Comparison of ENCODE assay signal across 1 cellular context in genomic region chr20:16100767-16101166, GRCh38.
A peak's percentile ranks its signal among the peaks of the same experiment; 100 is the strongest.
TF ChIP-seq lines count a peak whose summit lies in the region.

No MANE protein-coding gene starts in this region.

TF ChIP-seq in liver, 16 proteins besides CTCF, POLR2A, EP300 and RAD21 (continued from another document):
- peak; percentile 87 to 88 for TF ChIP-seq HNF4A (conservative IDR thresholded peaks at IDR 0.05)
- peak; percentile 36 to 61 for TF ChIP-seq JUND (IDR thresholded peaks at IDR 0.05)
- peak; percentile 65 for TF ChIP-seq SP1 (IDR thresholded peaks at IDR 0.05)
- peak; percentile 69 for TF ChIP-seq HNF4G (IDR thresholded peaks at IDR 0.05)
